ENCODE assay signal across 10 cellular contexts in genomic region chr19:11581740-11582139, GRCh38. TPM values are rescaled to one million over a fixed set of nuclear protein-coding genes. Genes with fewer than 3 reads are reported as not detected.
DNase-seq lines count a peak whose midpoint lies in the region; ATAC-seq, FAIRE-seq and TF ChIP-seq lines count a peak whose summit lies in the region.
"Had no signal": no experiment of that assay in that cellular context is flagged by ENCODE, and none has a peak within 500 bp of the region (broad histone marks: within the 10 kb centered on the region; RNA-seq: fewer than 3 reads in every experiment).

No MANE protein-coding gene starts in this region.

- no peak for TF ChIP-seq CTCF in GM12878 (IDR thresholded peaks at IDR 0.05 in 2 of 3, conservative IDR thresholded peaks at IDR 0.05 in 1 of 3; ENCODE audit: control insufficient read depth in 2 of 3, extremely low read depth in 1 of 3, insufficient read depth in 1 of 3, low read depth in 3 of 3, low read length in 3 of 3)
- TF ChIP-seq CTCF in MCF 10A (IDR thresholded peaks at IDR 0.05; ENCODE audit: unreplicated experiment), result no peak

- no peak for TF ChIP-seq POLR2A in GM12878 (IDR thresholded peaks at IDR 0.05; ENCODE audit: low read depth, low read length)

- peak; percentile 89 for FAIRE-seq in GM12878 (lab: Jason Lieb, UNC)
- FAIRE-seq: endometrium had no signal

- intact Hi-C loops in GM12878 (cut with micrococcal nuclease; ENCODE audit: unreplicated experiment) (loop anchor here (5.0 kb wide), 1 partner anchor 199 kb away; the partner anchor contains the start of gene EPOR), MCF 10A (cut with micrococcal nuclease) (loop anchor here (10.0 kb wide), 1 partner anchor 47 kb away; the partner anchor contains the start of gene CNN1)

- no peaks in the 10 kb centered on the region for H3K36me3 ChIP-seq in GM12878 (ENCODE audit: control insufficient read depth in 2 of 2, insufficient read depth in 2 of 2, low read length in 1 of 2)

- H3K4me1 Mint-ChIP-seq in stimulated activated memory B cell treated with anti-CD40 and anti-IgM and Interleukin-4, amounts not matched to agents 10 μg/mL and 1 μg/mL and 100 μg/mL, for 72 hours, result peaks cover 58% of the 10 kb centered on the region
- H3K4me1 Mint-ChIP-seq in MCF 10A (ENCODE audit: insufficient read depth, unreplicated experiment), result peaks cover 6% of the 10 kb centered on the region

- in situ Hi-C loops in GM12878 (cut with MboI), result loop anchor here (25.0 kb wide), 1 partner anchor 1581 kb away; the partner anchor contains the start of genes IER2 and STX10

- H3K4me3 ChIP-seq in GM08714 (ENCODE audit: low read length), result peak overlapping the region; percentile 7; the same call in 1 of the 2 replicates
- H3K4me3 ChIP-seq in GM12878, result 0 out of 2 replicates have a peak overlapping the region, but pooled peaks have one; percentile 31

- no peaks in the 10 kb centered on the region for H3K9me3 Mint-ChIP-seq in stimulated activated memory B cell treated with anti-CD40 and anti-IgM and Interleukin-4, amounts not matched to agents 10 μg/mL and 1 μg/mL and 100 μg/mL, for 72 hours
- no peaks in the 10 kb centered on the region for H3K9me3 Mint-ChIP-seq in MCF 10A (ENCODE audit: unreplicated experiment)

- RAD21 ChIA-PET in GM12878 (lab: Charles Lee; ENCODE audit: unreplicated experiment), result interaction anchor here (0.7 to 11.4 kb wide), 6 partner anchors 10 to 1170 kb away, joined by 3 to 172 read pairs (median 6); partner anchors contain the start of genes ECSIT and ELOF1

- no peaks in the 10 kb centered on the region for H3K27me3 Mint-ChIP-seq in stimulated activated memory B cell treated with anti-CD40 and anti-IgM and Interleukin-4, amounts not matched to agents 10 μg/mL and 1 μg/mL and 100 μg/mL, for 72 hours
- H3K27me3 Mint-ChIP-seq in MCF 10A (ENCODE audit: insufficient read depth, unreplicated experiment), result no peaks in the 10 kb centered on the region

- H3K4me1 ChIP-seq in GM12878 (ENCODE audit: control insufficient read depth, insufficient read depth, low read length), result peaks cover 48% of the 10 kb centered on the region

- no peak overlapping the region for H2AFZ ChIP-seq in GM12878 (ENCODE audit: control insufficient read depth, low read depth, low read length)

- H3K4me2 ChIP-seq in GM12878 (ENCODE audit: control insufficient read depth, insufficient read depth), result peak overlapping the region; percentile 17; the same call in 1 of the 2 replicates

- peak; percentile 91 for DNase-seq in NAMALWA (ENCODE audit: low spot score)
- peak; percentile 96 for DNase-seq in GM12878 (ENCODE audit: low read depth, low spot score)
- no peak for DNase-seq in DMS53 treated with DMSO at 0.1 percent for 48 hours (lab: John Stamatoyannopoulos, UW; ENCODE audit: unreplicated experiment)
- DNase-seq in SKM-1 treated with dmso at 0.1 percent for 144 hours (lab: John Stamatoyannopoulos, UW; ENCODE audit: unreplicated experiment), result no peak
- DNase-seq in MCF 10A (ENCODE audit: unreplicated experiment), result no peak

- H3K79me2 ChIP-seq in GM12878 (ENCODE audit: control insufficient read depth, insufficient read depth, low read length), result no peaks in the 10 kb centered on the region; the same call in 1 of the 2 replicates

- H3K27me3 ChIP-seq in GM12878 (replicated peaks in 1 of 2; ENCODE audit: control insufficient read depth in 2 of 2, insufficient read depth in 2 of 2, low read length in 1 of 2), result no peaks in the 10 kb centered on the region

- H3K9me3 ChIP-seq in GM12878 (replicated peaks; ENCODE audit: control insufficient read depth, insufficient read depth, low read length), result no peaks in the 10 kb centered on the region

- H3K27ac Mint-ChIP-seq in stimulated activated memory B cell treated with anti-CD40 and anti-IgM and Interleukin-4, amounts not matched to agents 10 μg/mL and 1 μg/mL and 100 μg/mL, for 72 hours, result peak overlapping the region; percentile 83
- H3K27ac Mint-ChIP-seq in MCF 10A (ENCODE audit: low read depth, unreplicated experiment), result no peak overlapping the region

- TF ChIP-seq EP300 in GM12878 (IDR thresholded peaks at IDR 0.05; ENCODE audit: borderline replicate concordance in 1 of 2, control insufficient read depth in 1 of 2, low read depth in 2 of 2, low read length in 2 of 2), result peak in 1 of 2 experiments; percentile 55; a peak in 1 of 4 replicates

- H4K20me1 ChIP-seq in GM12878 (ENCODE audit: control insufficient read depth, insufficient read depth), result no peaks in the 10 kb centered on the region

- no peak for TF ChIP-seq RAD21 in GM12878 (IDR thresholded peaks at IDR 0.05; ENCODE audit: insufficient read depth, low read depth, low read length)

- SMC1A ChIA-PET in GM12878 (lab: Charles Lee; ENCODE audit: uncharacterized antibody, unreplicated experiment), result interaction anchor here (0.8 to 12.2 kb wide), 3 partner anchors 12 to 21 kb away, joined by 4 to 215 read pairs (median 84); partner anchors contain the start of gene ELOF1

- peak overlapping the region; percentile 1; the same call in 1 of the 2 replicates for H3K9ac ChIP-seq in GM12878 (ENCODE audit: control insufficient read depth, insufficient read depth, low read length)

- peaks cover 14% of the 10 kb centered on the region for H3K36me3 Mint-ChIP-seq in stimulated activated memory B cell treated with anti-CD40 and anti-IgM and Interleukin-4, amounts not matched to agents 10 μg/mL and 1 μg/mL and 100 μg/mL, for 72 hours
- no peaks in the 10 kb centered on the region for H3K36me3 Mint-ChIP-seq in MCF 10A (ENCODE audit: insufficient read depth, unreplicated experiment)

- peak overlapping the region; percentile 76 for H3K27ac ChIP-seq in GM12878 (ENCODE audit: control insufficient read depth, insufficient read depth)

- peak; percentile 66 for ATAC-seq in GM21619 (IDR thresholded peaks at IDR 0.05; ENCODE audit: unreplicated experiment)
- ATAC-seq in GM12878, result peak; percentile 84
- ATAC-seq in stimulated activated memory B cell treated with anti-CD40 and anti-IgM and Interleukin-4, amounts not matched to agents 10 μg/mL and 1 μg/mL and 100 μg/mL, for 72 hours, result peak; percentile 90
- ATAC-seq: HCT116 had no signal

- BruUV-seq in GM12878 (replicated peaks; lab: Mats Ljungman, UMichigan) (no TSS peak), MCF 10A (replicated peaks; lab: Mats Ljungman, UMichigan) (no TSS peak)

- CTCF ChIA-PET in GM12878 (lab: Yijun Ruan, JAX), result interaction anchor here (0.8 to 14.2 kb wide), 3 partner anchors 14 to 204 kb away, joined by 4 to 225 read pairs (median 47); partner anchors contain the start of gene ELOF1
- CTCF ChIA-PET in MCF 10A (lab: Yijun Ruan, JAX), result interaction anchor here (0.6 to 1.6 kb wide), 3 partner anchors 12 to 153 kb away, joined by 5 to 7 read pairs (median 5); no protein-coding TSS in a partner anchor

- POLR2A ChIA-PET in GM12878 (lab: Charles Lee), result interaction anchor here (0.7 to 9.0 kb wide), 5 partner anchors 8 to 25 kb away, joined by 3 to 94 read pairs (median 6); partner anchors contain the start of gene ELOF1
- POLR2A ChIA-PET in MCF 10A (lab: Yijun Ruan, JAX), result interaction anchor here (0.5 kb wide), 1 partner anchor 326 kb away, joined by 3 read pairs; no protein-coding TSS in a partner anchor

- 3% methylated on average over 3 of the region's 3 CpGs for WGBS in GM12878 (ENCODE audit: insufficient coverage, insufficient replicate concordance, low lambda C conversion rate, missing lambda C conversion rate)

- peak overlapping the region; percentile 67 for H3K4me3 Mint-ChIP-seq in stimulated activated memory B cell treated with anti-CD40 and anti-IgM and Interleukin-4, amounts not matched to agents 10 μg/mL and 1 μg/mL and 100 μg/mL, for 72 hours
- no peak overlapping the region for H3K4me3 Mint-ChIP-seq in MCF 10A (ENCODE audit: unreplicated experiment)

RNA-seq across cellular contexts. Expression of gene ACP5, which starts 4.3 kb away (rescaled TPM):
- total RNA-seq in GM12878 (2013; cell fraction: nucleolus; rRNA removed), result 91.9 and 97.0 TPM in 2 replicates
- total RNA-seq in GM12878 (2014; rRNA removed) (70.0 TPM in 2 replicates), GM12878 (2014; rRNA removed; fragmentation: Illumina TruSeq; extraction: Trizol) (31.7 and 38.3 TPM in 2 replicates), GM12878 (2021) (43.6 and 46.9 TPM in 2 replicates), MCF 10A (2022) (not detected in 2 replicates)
- polyA plus RNA-seq in GM12878 (2011; ENCODE audit: low read depth), result 31.6 TPM
- polyA plus RNA-seq in GM12878 (2011; rRNA removed) (3.5 and 5.5 TPM in 2 replicates), GM12878 (2014; fragmentation: Illumina TruSeq; extraction: Trizol) (30.4 and 37.6 TPM in 2 replicates), GM12878 (2014; fragmentation: Nextera tagmentation; extraction: Ambion mirVana) (1 to 10 TPM; 1.0 to 2.2 TPM), GM12878 (2014; rRNA removed) (73.4 and 78.1 TPM in 2 replicates), GM12878 (2016; fragmentation: Nextera tagmentation; extraction: Ambion mirVana) (10 to 100 TPM; 35.9 to 36.0 TPM)
- polyA plus RNA-seq in GM12878 (2011; cell fraction: cytosol; rRNA removed), result 6.6 and 9.2 TPM in 2 replicates
- 6.7 and 9.2 TPM in 2 replicates for polyA plus RNA-seq in GM12878 (2011; cell fraction: nucleus; rRNA removed)
- polyA plus RNA-seq in GM12878 (2012), result 75.9 and 86.6 TPM in 2 replicates
- 2.0 and 5.2 TPM in 2 replicates for polyA minus RNA-seq in GM12878 (2011; rRNA and poly(A)+ RNA removed)
- polyA minus RNA-seq in GM12878 (2011; cell fraction: cytosol; rRNA and poly(A)+ RNA removed), result 0.94 and 1.4 TPM in 2 replicates
- polyA minus RNA-seq in GM12878 (2011; cell fraction: nucleus; rRNA and poly(A)+ RNA removed), result 0.57 and 0.73 TPM in 2 replicates

RNA-seq across cellular contexts. Expression of gene ZNF627, which starts 15.5 kb away (rescaled TPM):
- total RNA-seq in GM12878 (2013; cell fraction: nucleolus; rRNA removed), result 33.2 and 33.4 TPM in 2 replicates
- total RNA-seq in GM12878 (2014; rRNA removed) (10.9 and 12.5 TPM in 2 replicates), GM12878 (2014; rRNA removed; fragmentation: Illumina TruSeq; extraction: Trizol) (13.6 and 14.1 TPM in 2 replicates), GM12878 (2021) (9.8 and 10.3 TPM in 2 replicates), MCF 10A (2022) (8.7 and 10.9 TPM in 2 replicates)
- 5.9 TPM for polyA plus RNA-seq in GM12878 (2011; ENCODE audit: low read depth)
- polyA plus RNA-seq in GM12878 (2011; rRNA removed) (13.7 and 19.8 TPM in 2 replicates), GM12878 (2014; fragmentation: Illumina TruSeq; extraction: Trizol) (10.6 and 11.4 TPM in 2 replicates), GM12878 (2014; fragmentation: Nextera tagmentation; extraction: Ambion mirVana) (1 to 10 TPM; 5.1 to 5.4 TPM), GM12878 (2014; rRNA removed) (4.8 and 6.3 TPM in 2 replicates), GM12878 (2016; fragmentation: Nextera tagmentation; extraction: Ambion mirVana) (10 to 100 TPM in 1 of 2 experiments, 1 to 10 TPM in 1; 9.4 to 10.5 TPM)
- polyA plus RNA-seq in GM12878 (2011; cell fraction: cytosol; rRNA removed), result 6.4 and 8.5 TPM in 2 replicates
- polyA plus RNA-seq in GM12878 (2011; cell fraction: nucleus; rRNA removed), result 7.1 and 8.5 TPM in 2 replicates
- 5.8 and 8.1 TPM in 2 replicates for polyA plus RNA-seq in GM12878 (2012)
- 18.2 and 18.7 TPM in 2 replicates for polyA minus RNA-seq in GM12878 (2011; rRNA and poly(A)+ RNA removed)
- 4.8 and 10.2 TPM in 2 replicates for polyA minus RNA-seq in GM12878 (2011; cell fraction: cytosol; rRNA and poly(A)+ RNA removed)
- polyA minus RNA-seq in GM12878 (2011; cell fraction: nucleus; rRNA and poly(A)+ RNA removed), result 3.7 and 5.0 TPM in 2 replicates

RNA-seq across cellular contexts. Expression of gene ELOF1, which starts 22.7 kb away (rescaled TPM):
- total RNA-seq in GM12878 (2013; cell fraction: nucleolus; rRNA removed), result 15.3 and 21.9 TPM in 2 replicates
- 75.7 and 81.2 TPM in 2 replicates for total RNA-seq in GM12878 (2014; rRNA removed)
- total RNA-seq in GM12878 (2014; rRNA removed; fragmentation: Illumina TruSeq; extraction: Trizol), result 89.0 and 98.0 TPM in 2 replicates
- total RNA-seq in GM12878 (2021), result 85.1 and 88.2 TPM in 2 replicates
- polyA plus RNA-seq in GM12878 (2011; ENCODE audit: low read depth), result 27.8 TPM
- polyA plus RNA-seq in GM12878 (2011; rRNA removed), result 24.6 and 37.9 TPM in 2 replicates
- 95.7 and 121 TPM in 2 replicates for polyA plus RNA-seq in GM12878 (2011; cell fraction: cytosol; rRNA removed)
- 54.4 and 68.3 TPM in 2 replicates for polyA plus RNA-seq in GM12878 (2011; cell fraction: nucleus; rRNA removed)
- 68.6 and 69.1 TPM in 2 replicates for polyA plus RNA-seq in GM12878 (2012)
- polyA plus RNA-seq in GM12878 (2014; fragmentation: Illumina TruSeq; extraction: Trizol), result 56.3 and 97.7 TPM in 2 replicates
- polyA plus RNA-seq in GM12878 (2014; fragmentation: Nextera tagmentation; extraction: Ambion mirVana), result 10 to 100 TPM; 11.7 to 28.6 TPM
- polyA plus RNA-seq in GM12878 (2014; rRNA removed), result 106 and 127 TPM in 2 replicates
- 100 to 1,000 TPM; 118 to 124 TPM for polyA plus RNA-seq in GM12878 (2016; fragmentation: Nextera tagmentation; extraction: Ambion mirVana)
- polyA minus RNA-seq in GM12878 (2011; rRNA and poly(A)+ RNA removed), result 28.5 and 59.0 TPM in 2 replicates
- 21.9 and 29.0 TPM in 2 replicates for polyA minus RNA-seq in GM12878 (2011; cell fraction: cytosol; rRNA and poly(A)+ RNA removed)
- 14.0 and 29.9 TPM in 2 replicates for polyA minus RNA-seq in GM12878 (2011; cell fraction: nucleus; rRNA and poly(A)+ RNA removed)
- total RNA-seq in MCF 10A (2022), result 72.1 and 78.7 TPM in 2 replicates

RNA-seq across cellular contexts. Expression of gene CNN1, which starts 43.1 kb away (rescaled TPM):
- total RNA-seq in GM12878 (2013; cell fraction: nucleolus; rRNA removed), result 0.40 TPM in 1 of 2 replicates, not detected in the other
- total RNA-seq in GM12878 (2014; rRNA removed), result 0.40 and 0.71 TPM in 2 replicates
- 0.31 and 0.46 TPM in 2 replicates for total RNA-seq in GM12878 (2014; rRNA removed; fragmentation: Illumina TruSeq; extraction: Trizol)
- 0.44 and 0.48 TPM in 2 replicates for total RNA-seq in GM12878 (2021)
- polyA plus RNA-seq in GM12878 (2011; ENCODE audit: low read depth), result 0.25 TPM
- polyA plus RNA-seq in GM12878 (2011; rRNA removed), result 0.15 and 0.19 TPM in 2 replicates
- 0.12 and 0.16 TPM in 2 replicates for polyA plus RNA-seq in GM12878 (2011; cell fraction: cytosol; rRNA removed)
- polyA plus RNA-seq in GM12878 (2011; cell fraction: nucleus; rRNA removed), result not detected in 2 replicates
- 0.20 and 0.55 TPM in 2 replicates for polyA plus RNA-seq in GM12878 (2012)
- polyA plus RNA-seq in GM12878 (2014; fragmentation: Illumina TruSeq; extraction: Trizol), result 0.19 TPM in 1 of 2 replicates, not detected in the other
- polyA plus RNA-seq in GM12878 (2014; fragmentation: Nextera tagmentation; extraction: Ambion mirVana), result under 1 TPM; 0.03 to 0.04 TPM
- polyA plus RNA-seq in GM12878 (2014; rRNA removed), result 0.22 and 0.55 TPM in 2 replicates
- under 1 TPM in 1 of 2 experiments, not detected in 1; 0.58 TPM for polyA plus RNA-seq in GM12878 (2016; fragmentation: Nextera tagmentation; extraction: Ambion mirVana)
- 0.82 TPM in 1 of 2 replicates, not detected in the other for polyA minus RNA-seq in GM12878 (2011; rRNA and poly(A)+ RNA removed)
- not detected in 2 replicates for polyA minus RNA-seq in GM12878 (2011; cell fraction: cytosol; rRNA and poly(A)+ RNA removed)
- polyA minus RNA-seq in GM12878 (2011; cell fraction: nucleus; rRNA and poly(A)+ RNA removed), result not detected in 2 replicates
- total RNA-seq in MCF 10A (2022), result not detected in 2 replicates

RNA-seq across cellular contexts. Expression of gene ECSIT, which starts 52.8 kb away (rescaled TPM):
- 19.2 and 23.6 TPM in 2 replicates for total RNA-seq in GM12878 (2013; cell fraction: nucleolus; rRNA removed)
- total RNA-seq in GM12878 (2014; rRNA removed), result 56.8 and 59.6 TPM in 2 replicates
- total RNA-seq in GM12878 (2014; rRNA removed; fragmentation: Illumina TruSeq; extraction: Trizol), result 20.0 and 24.0 TPM in 2 replicates
- 52.7 and 54.6 TPM in 2 replicates for total RNA-seq in GM12878 (2021)
- polyA plus RNA-seq in GM12878 (2011; ENCODE audit: low read depth), result 13.4 TPM
- polyA plus RNA-seq in GM12878 (2011; rRNA removed), result 23.9 and 46.7 TPM in 2 replicates
- polyA plus RNA-seq in GM12878 (2011; cell fraction: cytosol; rRNA removed), result 81.8 and 91.6 TPM in 2 replicates
- polyA plus RNA-seq in GM12878 (2011; cell fraction: nucleus; rRNA removed), result 67.1 and 69.0 TPM in 2 replicates
- 30.1 and 30.5 TPM in 2 replicates for polyA plus RNA-seq in GM12878 (2012)
- polyA plus RNA-seq in GM12878 (2014; fragmentation: Illumina TruSeq; extraction: Trizol), result 5.7 and 24.0 TPM in 2 replicates
- polyA plus RNA-seq in GM12878 (2014; fragmentation: Nextera tagmentation; extraction: Ambion mirVana), result 1 to 10 TPM; 1.0 to 4.9 TPM
- 40.3 and 50.2 TPM in 2 replicates for polyA plus RNA-seq in GM12878 (2014; rRNA removed)
- polyA plus RNA-seq in GM12878 (2016; fragmentation: Nextera tagmentation; extraction: Ambion mirVana), result 10 to 100 TPM; 42.3 to 43.6 TPM
- polyA minus RNA-seq in GM12878 (2011; rRNA and poly(A)+ RNA removed), result 75.5 and 94.3 TPM in 2 replicates
- polyA minus RNA-seq in GM12878 (2011; cell fraction: cytosol; rRNA and poly(A)+ RNA removed), result 30.3 and 35.7 TPM in 2 replicates
- polyA minus RNA-seq in GM12878 (2011; cell fraction: nucleus; rRNA and poly(A)+ RNA removed), result 10.9 and 16.4 TPM in 2 replicates
- 19.2 and 26.8 TPM in 2 replicates for total RNA-seq in MCF 10A (2022)

Comparison
In these comparisons a context has a peak if more than half of its experiments do, and no peak if none do; other contexts are left out.
1. DNase-seq: peak in NAMALWA (single experiment) and GM12878 (single experiment); none in DMS53 treated with DMSO at 0.1 percent for 48 hours (single experiment), SKM-1 treated with dmso at 0.1 percent for 144 hours (single experiment) and MCF 10A (single experiment).
2. RNA of gene ACP5, which starts 4.3 kb away (total RNA-seq): 31.7 to 97.0 TPM in GM12878; not detected in MCF 10A; every median in the first group is over 10 times any median in the second.
3. Peak in every context shown above with its lines, with median percentiles within 50 percentile points of each other: ATAC-seq.